ENCODE assay signal across 28 cellular contexts in the genomic region with DNA sequence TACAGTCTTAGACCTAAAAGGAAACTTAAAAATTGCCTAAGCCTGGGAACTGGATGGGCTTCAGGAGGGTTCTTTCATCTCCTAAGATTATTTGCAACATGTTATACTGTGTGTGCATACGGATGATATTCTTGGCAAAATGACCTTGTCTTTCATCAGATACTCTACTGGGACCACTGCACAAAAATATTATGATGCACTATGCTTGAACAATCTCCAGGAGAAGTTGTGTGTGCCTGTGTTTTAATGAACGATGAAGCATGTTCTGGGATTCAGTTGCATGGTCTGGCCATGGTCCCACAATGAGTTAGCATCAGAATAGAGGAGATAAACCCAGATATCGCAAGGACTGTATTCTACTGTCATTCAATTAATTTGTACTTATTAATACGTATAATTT.
"Had no signal": no experiment of that assay in that cellular context is flagged by ENCODE, and none has a peak within 500 bp of the region (broad histone marks: within the 10 kb centered on the region; RNA-seq: fewer than 3 reads in every experiment).

No MANE protein-coding gene starts in this region.

- ATAC-seq: activated CD4-positive, CD25-positive, alpha-beta regulatory T cell treated with anti-CD3 and anti-CD28 coated beads, Interleukin-2, amount 50 U/mL, for 24 hours; mucosa of descending colon; natural killer cell treated with Interleukin-12 subunit alpha and Interleukin-12 subunit beta and Interleukin-15 and Interleukin-18, amount 100 ng/mL, for 72 hours had no signal

- H3K27me3 ChIP-seq: adrenal gland, breast epithelium, esophagus squamous epithelium, heart right ventricle, ovary, vagina had no signal

- H3K4me1 ChIP-seq: adrenal gland, breast epithelium, prostate gland, vagina had no signal

- H3K27ac ChIP-seq: adrenal gland, breast epithelium, epithelial cell of prostate, esophagus squamous epithelium, neutrophil, ovary, prostate gland, vagina, WERI-Rb-1 had no signal

- H3K9me3 ChIP-seq: adrenal gland, breast epithelium, esophagus squamous epithelium, heart right ventricle, mucosa of descending colon, neutrophil, ovary, prostate gland, vagina had no signal

- H3K4me3 ChIP-seq: adrenal gland, breast epithelium, esophagus squamous epithelium, heart right ventricle, lung, mucosa of descending colon, ovary, prostate gland, vagina had no signal

- DNase-seq: activated CD4-positive, alpha-beta T cell treated with anti-CD3 and anti-CD28 coated beads for 48 hours; activated CD4-positive, alpha-beta T cell treated with anti-CD3 and anti-CD28 coated beads, Interleukin-2, amount 50 U/mL, for 48 hours; activated CD8-positive, alpha-beta memory T cell treated with anti-CD3 and anti-CD28 coated beads for 24 hours; activated effector memory CD4-positive, alpha-beta T cell treated with anti-CD3 and anti-CD28 coated beads, Interleukin-2, amount 50 U/mL, for 16 hours; activated naive CD4-positive, alpha-beta T cell treated with anti-CD3 and anti-CD28 coated beads for 36 hours; activated naive CD8-positive, alpha-beta T cell treated with anti-CD3 and anti-CD28 coated beads for 36 hours; activated T-cell treated with anti-CD3 and anti-CD28 coated beads, Interleukin-2, amount 50 U/mL, for 1 hour; adrenal gland; effector CD8-positive, alpha-beta T cell; esophagus squamous epithelium; heart right ventricle; mucosa of descending colon; ovary; retina; stimulated activated CD4-positive, alpha-beta T cell treated with anti-CD3 and anti-CD28 coated beads, Interleukin-12 subunit alpha, Interleukin-12 subunit beta, amount 100 ng/mL, for 4 hours; stimulated activated CD4-positive, alpha-beta T cell treated with anti-CD3 and anti-CD28 coated beads, Interleukin-4, amount 100 ng/mL, for 1 hour; substantia nigra; SW 1271; T1000; WERI-Rb-1 had no signal

- H3K36me3 ChIP-seq: adrenal gland, breast epithelium, esophagus squamous epithelium, heart right ventricle, neutrophil, ovary, prostate gland, vagina, WERI-Rb-1 had no signal
